In the genomic region with DNA sequence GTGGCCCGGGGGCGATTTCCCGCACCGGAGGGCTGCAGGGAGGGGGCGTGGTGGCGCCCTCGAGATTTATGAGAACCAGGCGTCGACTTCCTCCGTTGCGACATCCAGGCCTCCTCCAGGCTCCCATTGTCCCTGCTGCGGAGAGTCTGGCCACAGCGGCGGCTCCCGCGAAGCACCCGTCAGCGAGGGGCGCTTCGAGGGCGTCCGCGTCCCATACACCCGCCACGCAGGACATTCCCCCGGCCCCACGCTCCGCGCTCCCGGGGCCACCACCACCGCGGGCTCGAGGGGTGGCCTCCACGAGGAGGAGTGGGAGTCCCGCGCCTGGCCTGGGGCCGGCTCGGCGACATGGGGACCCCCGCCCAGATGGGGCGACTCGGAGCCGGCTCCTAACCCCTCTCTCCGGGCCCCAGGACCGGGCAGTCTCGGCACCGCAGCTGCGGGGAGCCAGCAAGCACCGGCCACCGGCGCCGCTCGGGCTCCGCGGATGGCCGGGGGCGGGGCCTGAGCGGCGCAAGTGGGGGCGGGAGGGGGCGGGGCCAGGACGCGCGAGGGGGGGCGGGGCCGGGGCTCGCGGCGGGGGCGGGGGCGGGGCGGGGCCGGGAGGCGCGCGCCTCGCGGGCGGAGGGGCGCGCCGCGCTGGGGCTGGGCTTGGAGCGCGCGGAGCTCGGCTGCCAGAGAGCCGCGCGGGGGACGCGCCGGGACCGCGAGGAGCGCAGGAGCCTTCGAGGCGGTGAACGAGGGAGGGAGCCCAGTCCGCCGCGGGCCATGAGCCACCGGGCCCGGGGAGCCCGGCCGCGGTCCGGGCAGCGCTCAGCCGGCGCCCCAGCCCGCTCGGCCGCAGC, we compare ENCODE assay signal across 1 cellular context.
TF ChIP-seq lines count a peak whose summit lies in the region.

Gene SH2B2, plus strand, starts transcription at position 632 of the 845 bp plus-strand sequence. CDS start 13,683 bp downstream, outside the sequence.

TF ChIP-seq in HEK293, 187 proteins besides CTCF, POLR2A, EP300 and RAD21 (continued from another document and continues in another):
- TF ChIP-seq ZNF639 (tag by site-specific recombination; IDR thresholded peaks at IDR 0.05) (no peak), SCRT2 (tag by site-specific recombination; IDR thresholded peaks at IDR 0.05) (no peak), SALL2 (tag by site-specific recombination; IDR thresholded peaks at IDR 0.05; ENCODE audit: borderline replicate concordance) (no peak), ZNF138 (tag by site-specific recombination; IDR thresholded peaks at IDR 0.05; ENCODE audit: borderline replicate concordance) (no peak), ZFP69B (tag by site-specific recombination; IDR thresholded peaks at IDR 0.05) (peak; percentile 44), ZNF561 (tag by site-specific recombination; IDR thresholded peaks at IDR 0.05; ENCODE audit: borderline replicate concordance) (peak; percentile 60; the same call in 1 of the 2 replicates), GLIS2 (tag by site-specific recombination; IDR thresholded peaks at IDR 0.05) (peak; percentile 94), ZNF629 (tag by site-specific recombination; IDR thresholded peaks at IDR 0.05) (peak; percentile 31; the same call in 1 of the 2 replicates), ZNF677 (tag by site-specific recombination; IDR thresholded peaks at IDR 0.05) (0 out of 2 replicates have a peak, but pooled peaks have one; percentile 42), SP2 (tag by site-specific recombination; IDR thresholded peaks at IDR 0.05) (peak; percentile 56), ZNF394 (tag by site-specific recombination; IDR thresholded peaks at IDR 0.05; ENCODE audit: borderline replicate concordance) (no peak), ZNF560 (tag by site-specific recombination; IDR thresholded peaks at IDR 0.05; ENCODE audit: borderline replicate concordance) (peak; percentile 98), KLF7 (tag by site-specific recombination; IDR thresholded peaks at IDR 0.05; ENCODE audit: borderline replicate concordance) (0 out of 2 replicates have a peak, but pooled peaks have one; percentile 20), ZBTB8A (tag by site-specific recombination; IDR thresholded peaks at IDR 0.05) (peak; percentile 98), KLF9 (tag by site-specific recombination; IDR thresholded peaks at IDR 0.05; ENCODE audit: low read depth) (peak; percentile 93), HOXD13 (CRISPR knock-in tag; IDR thresholded peaks at IDR 0.05; ENCODE audit: borderline replicate concordance) (no peak), SP3 (tag by site-specific recombination; IDR thresholded peaks at IDR 0.05) (peak; percentile 39; the same call in 1 of the 2 replicates), ZNF202 (tag by site-specific recombination; IDR thresholded peaks at IDR 0.05; ENCODE audit: borderline replicate concordance) (no peak), KLF8 (tag by site-specific recombination; IDR thresholded peaks at IDR 0.05) (peak; percentile 24; the same call in 1 of the 2 replicates), ZNF366 (tag by site-specific recombination; conservative IDR thresholded peaks at IDR 0.05) (no peak), ZNF169 (tag by site-specific recombination; IDR thresholded peaks at IDR 0.05) (no peak), ZNF335 (tag by site-specific recombination; conservative IDR thresholded peaks at IDR 0.05) (peak; percentile 69), YY2 (tag by site-specific recombination; IDR thresholded peaks at IDR 0.05) (peak; percentile 44), KLF16 (tag by site-specific recombination; IDR thresholded peaks at IDR 0.05) (peak; percentile 83), PATZ1 (tag by site-specific recombination; IDR thresholded peaks at IDR 0.05) (peak; percentile 75), ZNF2 (tag by site-specific recombination; IDR thresholded peaks at IDR 0.05) (peak; percentile 75), ZNF404 (tag by site-specific recombination; IDR thresholded peaks at IDR 0.05) (no peak), GLI4 (tag by site-specific recombination; IDR thresholded peaks at IDR 0.05) (0 out of 2 replicates have a peak, but pooled peaks have one; percentile 24), ZBTB7A (tag by site-specific recombination; IDR thresholded peaks at IDR 0.05; ENCODE audit: low read depth) (peak; percentile 25; the same call in 1 of the 2 replicates), ZSCAN16 (tag by site-specific recombination; IDR thresholded peaks at IDR 0.05) (no peak), WT1 (tag by site-specific recombination; IDR thresholded peaks at IDR 0.05) (peak; percentile 42; the same call in 1 of the 2 replicates), ZFP37 (tag by site-specific recombination; IDR thresholded peaks at IDR 0.05) (no peak), ZNF148 (tag by site-specific recombination; IDR thresholded peaks at IDR 0.05; ENCODE audit: borderline replicate concordance) (no peak), ZIC2 (tag by site-specific recombination; IDR thresholded peaks at IDR 0.05) (peak; percentile 96), ZNF433 (tag by site-specific recombination; IDR thresholded peaks at IDR 0.05; ENCODE audit: low read depth) (no peak), ZNF571 (tag by site-specific recombination; IDR thresholded peaks at IDR 0.05) (no peak), ZNF133 (tag by site-specific recombination; IDR thresholded peaks at IDR 0.05) (0 out of 2 replicates have a peak, but pooled peaks have one; percentile 16), ZFP41 (tag by site-specific recombination; IDR thresholded peaks at IDR 0.05; ENCODE audit: borderline replicate concordance) (no peak), ZNF292 (tag by site-specific recombination; IDR thresholded peaks at IDR 0.05; ENCODE audit: borderline replicate concordance, low read depth) (no peak)
- TF ChIP-seq, protein P1, sequence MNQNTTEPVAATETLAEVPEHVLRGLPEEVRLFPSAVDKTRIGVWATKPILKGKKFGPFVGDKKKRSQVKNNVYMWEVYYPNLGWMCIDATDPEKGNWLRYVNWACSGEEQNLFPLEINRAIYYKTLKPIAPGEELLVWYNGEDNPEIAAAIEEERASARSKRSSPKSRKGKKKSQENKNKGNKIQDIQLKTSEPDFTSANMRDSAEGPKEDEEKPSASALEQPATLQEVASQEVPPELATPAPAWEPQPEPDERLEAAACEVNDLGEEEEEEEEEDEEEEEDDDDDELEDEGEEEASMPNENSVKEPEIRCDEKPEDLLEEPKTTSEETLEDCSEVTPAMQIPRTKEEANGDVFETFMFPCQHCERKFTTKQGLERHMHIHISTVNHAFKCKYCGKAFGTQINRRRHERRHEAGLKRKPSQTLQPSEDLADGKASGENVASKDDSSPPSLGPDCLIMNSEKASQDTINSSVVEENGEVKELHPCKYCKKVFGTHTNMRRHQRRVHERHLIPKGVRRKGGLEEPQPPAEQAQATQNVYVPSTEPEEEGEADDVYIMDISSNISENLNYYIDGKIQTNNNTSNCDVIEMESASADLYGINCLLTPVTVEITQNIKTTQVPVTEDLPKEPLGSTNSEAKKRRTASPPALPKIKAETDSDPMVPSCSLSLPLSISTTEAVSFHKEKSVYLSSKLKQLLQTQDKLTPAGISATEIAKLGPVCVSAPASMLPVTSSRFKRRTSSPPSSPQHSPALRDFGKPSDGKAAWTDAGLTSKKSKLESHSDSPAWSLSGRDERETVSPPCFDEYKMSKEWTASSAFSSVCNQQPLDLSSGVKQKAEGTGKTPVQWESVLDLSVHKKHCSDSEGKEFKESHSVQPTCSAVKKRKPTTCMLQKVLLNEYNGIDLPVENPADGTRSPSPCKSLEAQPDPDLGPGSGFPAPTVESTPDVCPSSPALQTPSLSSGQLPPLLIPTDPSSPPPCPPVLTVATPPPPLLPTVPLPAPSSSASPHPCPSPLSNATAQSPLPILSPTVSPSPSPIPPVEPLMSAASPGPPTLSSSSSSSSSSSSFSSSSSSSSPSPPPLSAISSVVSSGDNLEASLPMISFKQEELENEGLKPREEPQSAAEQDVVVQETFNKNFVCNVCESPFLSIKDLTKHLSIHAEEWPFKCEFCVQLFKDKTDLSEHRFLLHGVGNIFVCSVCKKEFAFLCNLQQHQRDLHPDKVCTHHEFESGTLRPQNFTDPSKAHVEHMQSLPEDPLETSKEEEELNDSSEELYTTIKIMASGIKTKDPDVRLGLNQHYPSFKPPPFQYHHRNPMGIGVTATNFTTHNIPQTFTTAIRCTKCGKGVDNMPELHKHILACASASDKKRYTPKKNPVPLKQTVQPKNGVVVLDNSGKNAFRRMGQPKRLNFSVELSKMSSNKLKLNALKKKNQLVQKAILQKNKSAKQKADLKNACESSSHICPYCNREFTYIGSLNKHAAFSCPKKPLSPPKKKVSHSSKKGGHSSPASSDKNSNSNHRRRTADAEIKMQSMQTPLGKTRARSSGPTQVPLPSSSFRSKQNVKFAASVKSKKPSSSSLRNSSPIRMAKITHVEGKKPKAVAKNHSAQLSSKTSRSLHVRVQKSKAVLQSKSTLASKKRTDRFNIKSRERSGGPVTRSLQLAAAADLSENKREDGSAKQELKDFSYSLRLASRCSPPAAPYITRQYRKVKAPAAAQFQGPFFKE (tag by site-specific recombination; IDR thresholded peaks at IDR 0.05; ENCODE audit: borderline replicate concordance), result no peak
- TF ChIP-seq, protein P2, sequence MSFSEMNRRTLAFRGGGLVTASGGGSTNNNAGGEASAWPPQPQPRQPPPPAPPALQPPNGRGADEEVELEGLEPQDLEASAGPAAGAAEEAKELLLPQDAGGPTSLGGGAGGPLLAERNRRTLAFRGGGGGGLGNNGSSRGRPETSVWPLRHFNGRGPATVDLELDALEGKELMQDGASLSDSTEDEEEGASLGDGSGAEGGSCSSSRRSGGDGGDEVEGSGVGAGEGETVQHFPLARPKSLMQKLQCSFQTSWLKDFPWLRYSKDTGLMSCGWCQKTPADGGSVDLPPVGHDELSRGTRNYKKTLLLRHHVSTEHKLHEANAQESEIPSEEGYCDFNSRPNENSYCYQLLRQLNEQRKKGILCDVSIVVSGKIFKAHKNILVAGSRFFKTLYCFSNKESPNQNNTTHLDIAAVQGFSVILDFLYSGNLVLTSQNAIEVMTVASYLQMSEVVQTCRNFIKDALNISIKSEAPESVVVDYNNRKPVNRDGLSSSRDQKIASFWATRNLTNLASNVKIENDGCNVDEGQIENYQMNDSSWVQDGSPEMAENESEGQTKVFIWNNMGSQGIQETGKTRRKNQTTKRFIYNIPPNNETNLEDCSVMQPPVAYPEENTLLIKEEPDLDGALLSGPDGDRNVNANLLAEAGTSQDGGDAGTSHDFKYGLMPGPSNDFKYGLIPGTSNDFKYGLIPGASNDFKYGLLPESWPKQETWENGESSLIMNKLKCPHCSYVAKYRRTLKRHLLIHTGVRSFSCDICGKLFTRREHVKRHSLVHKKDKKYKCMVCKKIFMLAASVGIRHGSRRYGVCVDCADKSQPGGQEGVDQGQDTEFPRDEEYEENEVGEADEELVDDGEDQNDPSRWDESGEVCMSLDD (tag by site-specific recombination; IDR thresholded peaks at IDR 0.05), result peak; percentile 60
- TF ChIP-seq, protein P3, sequence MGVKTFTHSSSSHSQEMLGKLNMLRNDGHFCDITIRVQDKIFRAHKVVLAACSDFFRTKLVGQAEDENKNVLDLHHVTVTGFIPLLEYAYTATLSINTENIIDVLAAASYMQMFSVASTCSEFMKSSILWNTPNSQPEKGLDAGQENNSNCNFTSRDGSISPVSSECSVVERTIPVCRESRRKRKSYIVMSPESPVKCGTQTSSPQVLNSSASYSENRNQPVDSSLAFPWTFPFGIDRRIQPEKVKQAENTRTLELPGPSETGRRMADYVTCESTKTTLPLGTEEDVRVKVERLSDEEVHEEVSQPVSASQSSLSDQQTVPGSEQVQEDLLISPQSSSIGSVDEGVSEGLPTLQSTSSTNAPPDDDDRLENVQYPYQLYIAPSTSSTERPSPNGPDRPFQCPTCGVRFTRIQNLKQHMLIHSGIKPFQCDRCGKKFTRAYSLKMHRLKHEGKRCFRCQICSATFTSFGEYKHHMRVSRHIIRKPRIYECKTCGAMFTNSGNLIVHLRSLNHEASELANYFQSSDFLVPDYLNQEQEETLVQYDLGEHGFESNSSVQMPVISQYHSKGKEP (tag by site-specific recombination; IDR thresholded peaks at IDR 0.05), result 0 out of 2 replicates have a peak, but pooled peaks have one; percentile 9
